ENCODE assay signal across 10 cellular contexts in the genomic region with DNA sequence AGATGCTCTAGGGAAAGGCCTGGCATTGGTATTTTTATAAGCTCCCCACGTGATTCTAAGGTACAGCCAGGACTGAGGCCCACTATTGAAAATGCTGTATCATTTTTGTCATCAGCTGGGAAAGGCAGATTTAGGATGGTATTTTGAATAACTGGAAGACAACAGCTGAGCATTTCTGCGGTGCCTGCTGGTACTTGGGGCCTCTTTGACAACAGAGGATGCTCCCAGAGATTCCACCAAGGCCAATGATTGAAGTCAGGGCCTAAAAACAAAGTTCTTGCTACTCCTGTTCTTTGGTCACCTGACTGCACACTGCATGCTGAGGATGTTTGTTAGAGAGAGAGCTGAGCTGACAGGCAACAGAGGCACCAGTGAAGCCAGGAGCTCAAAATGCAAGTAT. TPM values are rescaled to one million over a fixed set of nuclear protein-coding genes. Genes with fewer than 3 reads are reported as not detected.
"Had no signal": no experiment of that assay in that cellular context is flagged by ENCODE, and none has a peak within 500 bp of the region (broad histone marks: within the 10 kb centered on the region; RNA-seq: fewer than 3 reads in every experiment).

No MANE protein-coding gene starts in this region.

- H3K4me3 ChIP-seq: GM23248, GM23338, HAP-1 had no signal

- H3K9ac ChIP-seq: GM23248 had no signal

- H3K4me1 ChIP-seq: HAP-1 had no signal

- H3K9me3 Mint-ChIP-seq: GM23338, HFFc6 had no signal

- H2AFZ ChIP-seq: GM23248, GM23338 had no signal

- H3K27ac Mint-ChIP-seq: H9, HFFc6 had no signal

- DNase-seq: GM23248, GOT3, H7, H9, HCEC 1CT, HFFc6 had no signal

- H3K36me3 ChIP-seq: HAP-1 had no signal

- H3K4me3 Mint-ChIP-seq: GM23338, H9, HFFc6 had no signal

- H3K4me2 ChIP-seq: GM23338 had no signal

- ATAC-seq: GM23338, HCT116 had no signal

- H3K27ac ChIP-seq: GM23248 had no signal

- H3K9me3 ChIP-seq: HAP-1 had no signal

RNA-seq across cellular contexts. Expression of a gene that starts 8.1 kb away (rescaled TPM):
- total RNA-seq: H4, HFFc6 had no signal
